9 cellular contexts compared by ENCODE assay signal in genomic region chr7:22477262-22477661, GRCh38. TPM values are rescaled to one million over a fixed set of nuclear protein-coding genes. Genes with fewer than 3 reads are reported as not detected.
"Had no signal": no experiment of that assay in that cellular context is flagged by ENCODE, and none has a peak within 500 bp of the region (broad histone marks: within the 10 kb centered on the region; RNA-seq: fewer than 3 reads in every experiment).

No MANE protein-coding gene starts in this region.

- FAIRE-seq: HepG2, HTR-8/SVneo had no signal

- DNase-seq: GM23248, GOT3, H7, HCEC 1CT, KG1 had no signal

- H3K9ac ChIP-seq: GM23248 had no signal

- H3K9me3 Mint-ChIP-seq: IgD-negative memory B cell had no signal

- H3K4me3 Mint-ChIP-seq: IgD-negative memory B cell had no signal

- H2AFZ ChIP-seq: GM23248 had no signal

- H3K27ac Mint-ChIP-seq: IgD-negative memory B cell had no signal

- H3K27ac ChIP-seq: GM23248 had no signal

- H3K4me3 ChIP-seq: GM23248 had no signal

- H3K36me3 Mint-ChIP-seq: IgD-negative memory B cell had no signal

RNA-seq across cellular contexts. Expression of gene STEAP1B, which starts 22.7 kb away (rescaled TPM):
- total RNA-seq: HepG2, HT-29 had no signal
- polyA plus RNA-seq: HepG2 had no signal
